8 cellular contexts compared by ENCODE assay signal in genomic region chr21:17045214-17045835, GRCh38.
DNase-seq lines count a peak whose midpoint lies in the region; ATAC-seq, FAIRE-seq and TF ChIP-seq lines count a peak whose summit lies in the region.

No MANE protein-coding gene starts in this region.

- no peaks in the 10 kb centered on the region for H3F3A ChIP-seq in Loucy (ENCODE audit: low read depth)

- intact Hi-C loops in HepG2 (cut with micrococcal nuclease; ENCODE audit: unreplicated experiment) = loop anchor here (1.0 kb wide), 1 partner anchor 103 kb away; no protein-coding TSS in a partner anchor

- TF ChIP-seq CTCF in Loucy (conservative IDR thresholded peaks at IDR 0.05; ENCODE audit: low read length) (peak; percentile 58), HepG2 (CRISPR knock-in tag; IDR thresholded peaks at IDR 0.05) (no peak)

- no peak for TF ChIP-seq EP300 in HepG2 (IDR thresholded peaks at IDR 0.05; ENCODE audit: low read depth in 2 of 2, low read length in 2 of 2)
- no peak for TF ChIP-seq EP300 in HepG2 (CRISPR knock-in tag; IDR thresholded peaks at IDR 0.05; ENCODE audit: borderline replicate concordance)

- H3K27ac ChIP-seq in HepG2 (ENCODE audit: extremely low read length, insufficient read depth, low read length) = no peak overlapping the region

- POLR2A ChIA-PET in HepG2 (lab: Yijun Ruan, JAX) = no interaction called here

- ATAC-seq in HepG2 (peak; percentile 84), GM19324 (IDR thresholded peaks at IDR 0.05; ENCODE audit: low FRiP score, unreplicated experiment) (no peak), HG03025 (IDR thresholded peaks at IDR 0.05; ENCODE audit: low FRiP score, unreplicated experiment) (no peak), HG03460 (IDR thresholded peaks at IDR 0.05; ENCODE audit: unreplicated experiment) (no peak)

- H3K36me3 ChIP-seq in Loucy (ENCODE audit: insufficient read depth, low read length) (no peaks in the 10 kb centered on the region), HepG2 (replicated peaks in 1 of 2; ENCODE audit: control insufficient read depth in 1 of 2, insufficient read depth in 2 of 2, low read length in 2 of 2) (no peaks in the 10 kb centered on the region)

- FAIRE-seq in HepG2 (lab: Jason Lieb, UNC) = no peak

- 0% methylated on average over 1 of the region's 1 CpG for WGBS in HepG2 (ENCODE audit: low lambda C conversion rate)

- H3K4me3 ChIP-seq in Loucy (ENCODE audit: low read length, poor library complexity, severe bottlenecking) (no peak overlapping the region), HepG2 (replicated peaks in 1 of 3; ENCODE audit: insufficient read depth in 1 of 3, low read depth in 2 of 3, low read length in 3 of 3) (no peak overlapping the region)

- H4K20me1 ChIP-seq in Loucy (ENCODE audit: insufficient read depth, low read length, poor library complexity, severe bottlenecking) (no peaks in the 10 kb centered on the region), HepG2 (ENCODE audit: insufficient read depth, low read length) (no peaks in the 10 kb centered on the region)

- H3K9me3 ChIP-seq in Loucy (ENCODE audit: insufficient read depth, low read depth, low read length) (no peaks in the 10 kb centered on the region), HepG2 (ENCODE audit: low read length) (no peaks in the 10 kb centered on the region)

- in situ Hi-C loops in HepG2 (cut with HindIII; ENCODE audit: extremely low pct_ligation_motif_present, low pct_unique_long_range_greater_than_20kb) = no loop called here

- H3K4me2 ChIP-seq in Loucy (ENCODE audit: low read depth, low read length, poor library complexity, severe bottlenecking) = no peak overlapping the region
- H3K4me2 ChIP-seq in HepG2 (ENCODE audit: low read depth, low read length) = no peak overlapping the region

- TF ChIP-seq RAD21 in HepG2 (CRISPR knock-in tag; IDR thresholded peaks at IDR 0.05) = no peak

- H3K79me2 ChIP-seq in Loucy (ENCODE audit: insufficient read depth, low read length) (no peaks in the 10 kb centered on the region), HepG2 (ENCODE audit: insufficient read depth, low read length) (no peaks in the 10 kb centered on the region)

- CTCF ChIA-PET in HepG2 (lab: Yijun Ruan, JAX; ENCODE audit: low intra/inter-chr PET ratio, low total read pairs) = no interaction called here

- H3K9me2 ChIP-seq in Loucy (replicated peaks; ENCODE audit: low read depth, low read length) = no peaks in the 10 kb centered on the region

- DNase-seq in COLO829 (ENCODE audit: low spot score) (peak; percentile 37), astrocyte of the hippocampus (ENCODE audit: low read depth, low spot score) (peak; percentile 46), HepG2 (ENCODE audit: low spot score) (no peak), cortex of kidney (lab: John Stamatoyannopoulos, UW) (no peak)

- no peak overlapping the region for H2AFZ ChIP-seq in Loucy (ENCODE audit: low read length)
- H2AFZ ChIP-seq in HepG2 (ENCODE audit: low read length) = no peak overlapping the region

- H3K27me3 ChIP-seq in Loucy (ENCODE audit: insufficient read depth, low read length, poor library complexity, severe bottlenecking) = no peaks in the 10 kb centered on the region
- H3K27me3 ChIP-seq in HepG2 (ENCODE audit: control insufficient read depth in 1 of 2, insufficient read depth in 2 of 2, low read length in 2 of 2) = no peaks in the 10 kb centered on the region

- no TSS peak for BruUV-seq in HepG2 (replicated peaks; lab: Mats Ljungman, UMichigan)

- H3K9ac ChIP-seq in Loucy (ENCODE audit: low read depth, low read length, poor library complexity, severe bottlenecking) (no peak overlapping the region), HepG2 (ENCODE audit: insufficient read depth, low read depth, low read length) (no peak overlapping the region)

- H3K4me1 ChIP-seq in Loucy (ENCODE audit: insufficient read depth, low read length, poor library complexity, severe bottlenecking) (no peaks in the 10 kb centered on the region), HepG2 (ENCODE audit: insufficient read depth, low read length) (no peaks in the 10 kb centered on the region)

- no peak for TF ChIP-seq POLR2A in HepG2 (IDR thresholded peaks at IDR 0.05; ENCODE audit: insufficient read depth in 1 of 2, low read depth in 2 of 2, low read length in 2 of 2)

TF ChIP-seq in HepG2, 621 proteins besides CTCF, POLR2A, EP300 and RAD21 (continues in another document):
- TF ChIP-seq TEAD2 (CRISPR knock-in tag; IDR thresholded peaks at IDR 0.05) = no peak
- no peak for TF ChIP-seq ZNF143 (CRISPR knock-in tag; IDR thresholded peaks at IDR 0.05)
- no peak for TF ChIP-seq HMGXB4 (CRISPR knock-in tag; IDR thresholded peaks at IDR 0.05; ENCODE audit: borderline replicate concordance in 1 of 2, low read depth in 1 of 2)
- no peak for TF ChIP-seq ONECUT2 (CRISPR knock-in tag; IDR thresholded peaks at IDR 0.05)
- no peak for TF ChIP-seq SP1 (IDR thresholded peaks at IDR 0.05)
- no peak for TF ChIP-seq SP1 (CRISPR knock-in tag; IDR thresholded peaks at IDR 0.05)
- no peak for TF ChIP-seq FLYWCH1 (CRISPR knock-in tag; IDR thresholded peaks at IDR 0.05)
- TF ChIP-seq, protein P1, sequence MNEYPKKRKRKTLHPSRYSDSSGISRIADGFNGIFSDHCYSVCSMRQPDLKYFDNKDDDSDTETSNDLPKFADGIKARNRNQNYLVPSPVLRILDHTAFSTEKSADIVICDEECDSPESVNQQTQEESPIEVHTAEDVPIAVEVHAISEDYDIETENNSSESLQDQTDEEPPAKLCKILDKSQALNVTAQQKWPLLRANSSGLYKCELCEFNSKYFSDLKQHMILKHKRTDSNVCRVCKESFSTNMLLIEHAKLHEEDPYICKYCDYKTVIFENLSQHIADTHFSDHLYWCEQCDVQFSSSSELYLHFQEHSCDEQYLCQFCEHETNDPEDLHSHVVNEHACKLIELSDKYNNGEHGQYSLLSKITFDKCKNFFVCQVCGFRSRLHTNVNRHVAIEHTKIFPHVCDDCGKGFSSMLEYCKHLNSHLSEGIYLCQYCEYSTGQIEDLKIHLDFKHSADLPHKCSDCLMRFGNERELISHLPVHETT (CRISPR knock-in tag; conservative IDR thresholded peaks at IDR 0.05) = no peak
- no peak for TF ChIP-seq TRAFD1 (CRISPR knock-in tag; IDR thresholded peaks at IDR 0.05; ENCODE audit: borderline replicate concordance)

Comparison
In these comparisons a context has a peak if more than half of its experiments do, and no peak if none do; other contexts are left out.
1. DNase-seq: peak in COLO829 (single experiment) and astrocyte of the hippocampus (single experiment); none in HepG2 (single experiment) and cortex of kidney (single experiment).